In the genomic region with DNA sequence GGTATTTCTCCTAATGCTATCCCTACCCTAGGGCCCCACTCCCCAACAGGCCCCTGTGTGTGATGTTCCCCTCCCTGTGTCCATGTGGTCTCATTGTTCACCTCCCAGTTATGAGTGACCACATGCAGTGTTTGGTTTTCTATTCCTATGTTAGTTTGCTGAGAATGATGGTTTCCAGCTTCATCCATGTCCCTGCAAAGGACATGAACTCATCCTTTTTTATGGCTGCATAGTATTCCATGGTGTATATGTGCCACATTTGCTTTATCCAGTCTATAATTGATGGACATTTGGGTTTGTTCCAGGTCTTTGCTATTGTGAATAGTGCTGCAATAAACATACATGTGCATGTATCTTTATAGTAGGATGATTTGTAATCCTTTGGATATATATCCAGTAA, we compare ENCODE assay signal across 5 cellular contexts. TPM values are rescaled to one million over a fixed set of nuclear protein-coding genes. Genes with fewer than 3 reads are reported as not detected.
"Had no signal": no experiment of that assay in that cellular context is flagged by ENCODE, and none has a peak within 500 bp of the region (broad histone marks: within the 10 kb centered on the region; RNA-seq: fewer than 3 reads in every experiment).

No MANE protein-coding gene starts in this region.

RNA-seq across cellular contexts. Expression of a gene that starts 19.0 kb away (rescaled TPM):
- total RNA-seq: activated B cell treated with CpG ODN at 0.5 μM for 24 hours, T-helper 17 cell had no signal

RNA-seq across cellular contexts. Expression of a gene that starts 51.6 kb away (rescaled TPM):
- total RNA-seq: activated B cell treated with CpG ODN at 0.5 μM for 24 hours; activated CD4-positive, alpha-beta memory T cell treated with anti-CD3 and anti-CD28 coated beads, Interleukin-2, amount 10 ng/mL, durations not matched to agents 7 days and 5 days; activated CD4-positive, alpha-beta T cell treated with anti-CD3 and anti-CD28 coated beads, Interleukin-2, amount 10 ng/mL, durations not matched to agents 7 days and 5 days; T-helper 17 cell; WTC11 had no signal
